Comparison of ENCODE assay signal across 2 cellular contexts in the genomic region with DNA sequence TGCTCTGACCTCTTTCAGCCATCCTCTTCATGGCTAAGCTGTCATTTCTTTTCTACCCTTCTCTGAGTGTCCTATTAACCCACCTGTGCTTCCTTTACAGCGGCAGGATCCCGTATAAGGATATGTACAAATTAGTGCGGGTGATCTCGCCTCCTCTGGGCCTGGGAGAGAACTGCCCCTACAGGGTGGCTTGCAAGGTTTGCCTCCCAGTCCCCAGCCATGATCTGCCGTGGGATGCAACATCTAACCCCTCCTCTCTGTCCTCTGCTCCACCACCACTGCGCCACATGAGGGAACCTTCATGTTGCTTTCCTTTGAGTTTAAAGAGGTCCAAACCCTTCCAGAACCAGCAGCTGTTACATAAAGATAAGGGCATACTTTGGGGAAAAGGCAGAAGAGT.
TF ChIP-seq lines count a peak whose summit lies in the region.

No MANE protein-coding gene starts in this region.

TF ChIP-seq in GM23338, 12 proteins besides CTCF, POLR2A, EP300 and RAD21 (continued from another document):
- TF ChIP-seq, protein P1, sequence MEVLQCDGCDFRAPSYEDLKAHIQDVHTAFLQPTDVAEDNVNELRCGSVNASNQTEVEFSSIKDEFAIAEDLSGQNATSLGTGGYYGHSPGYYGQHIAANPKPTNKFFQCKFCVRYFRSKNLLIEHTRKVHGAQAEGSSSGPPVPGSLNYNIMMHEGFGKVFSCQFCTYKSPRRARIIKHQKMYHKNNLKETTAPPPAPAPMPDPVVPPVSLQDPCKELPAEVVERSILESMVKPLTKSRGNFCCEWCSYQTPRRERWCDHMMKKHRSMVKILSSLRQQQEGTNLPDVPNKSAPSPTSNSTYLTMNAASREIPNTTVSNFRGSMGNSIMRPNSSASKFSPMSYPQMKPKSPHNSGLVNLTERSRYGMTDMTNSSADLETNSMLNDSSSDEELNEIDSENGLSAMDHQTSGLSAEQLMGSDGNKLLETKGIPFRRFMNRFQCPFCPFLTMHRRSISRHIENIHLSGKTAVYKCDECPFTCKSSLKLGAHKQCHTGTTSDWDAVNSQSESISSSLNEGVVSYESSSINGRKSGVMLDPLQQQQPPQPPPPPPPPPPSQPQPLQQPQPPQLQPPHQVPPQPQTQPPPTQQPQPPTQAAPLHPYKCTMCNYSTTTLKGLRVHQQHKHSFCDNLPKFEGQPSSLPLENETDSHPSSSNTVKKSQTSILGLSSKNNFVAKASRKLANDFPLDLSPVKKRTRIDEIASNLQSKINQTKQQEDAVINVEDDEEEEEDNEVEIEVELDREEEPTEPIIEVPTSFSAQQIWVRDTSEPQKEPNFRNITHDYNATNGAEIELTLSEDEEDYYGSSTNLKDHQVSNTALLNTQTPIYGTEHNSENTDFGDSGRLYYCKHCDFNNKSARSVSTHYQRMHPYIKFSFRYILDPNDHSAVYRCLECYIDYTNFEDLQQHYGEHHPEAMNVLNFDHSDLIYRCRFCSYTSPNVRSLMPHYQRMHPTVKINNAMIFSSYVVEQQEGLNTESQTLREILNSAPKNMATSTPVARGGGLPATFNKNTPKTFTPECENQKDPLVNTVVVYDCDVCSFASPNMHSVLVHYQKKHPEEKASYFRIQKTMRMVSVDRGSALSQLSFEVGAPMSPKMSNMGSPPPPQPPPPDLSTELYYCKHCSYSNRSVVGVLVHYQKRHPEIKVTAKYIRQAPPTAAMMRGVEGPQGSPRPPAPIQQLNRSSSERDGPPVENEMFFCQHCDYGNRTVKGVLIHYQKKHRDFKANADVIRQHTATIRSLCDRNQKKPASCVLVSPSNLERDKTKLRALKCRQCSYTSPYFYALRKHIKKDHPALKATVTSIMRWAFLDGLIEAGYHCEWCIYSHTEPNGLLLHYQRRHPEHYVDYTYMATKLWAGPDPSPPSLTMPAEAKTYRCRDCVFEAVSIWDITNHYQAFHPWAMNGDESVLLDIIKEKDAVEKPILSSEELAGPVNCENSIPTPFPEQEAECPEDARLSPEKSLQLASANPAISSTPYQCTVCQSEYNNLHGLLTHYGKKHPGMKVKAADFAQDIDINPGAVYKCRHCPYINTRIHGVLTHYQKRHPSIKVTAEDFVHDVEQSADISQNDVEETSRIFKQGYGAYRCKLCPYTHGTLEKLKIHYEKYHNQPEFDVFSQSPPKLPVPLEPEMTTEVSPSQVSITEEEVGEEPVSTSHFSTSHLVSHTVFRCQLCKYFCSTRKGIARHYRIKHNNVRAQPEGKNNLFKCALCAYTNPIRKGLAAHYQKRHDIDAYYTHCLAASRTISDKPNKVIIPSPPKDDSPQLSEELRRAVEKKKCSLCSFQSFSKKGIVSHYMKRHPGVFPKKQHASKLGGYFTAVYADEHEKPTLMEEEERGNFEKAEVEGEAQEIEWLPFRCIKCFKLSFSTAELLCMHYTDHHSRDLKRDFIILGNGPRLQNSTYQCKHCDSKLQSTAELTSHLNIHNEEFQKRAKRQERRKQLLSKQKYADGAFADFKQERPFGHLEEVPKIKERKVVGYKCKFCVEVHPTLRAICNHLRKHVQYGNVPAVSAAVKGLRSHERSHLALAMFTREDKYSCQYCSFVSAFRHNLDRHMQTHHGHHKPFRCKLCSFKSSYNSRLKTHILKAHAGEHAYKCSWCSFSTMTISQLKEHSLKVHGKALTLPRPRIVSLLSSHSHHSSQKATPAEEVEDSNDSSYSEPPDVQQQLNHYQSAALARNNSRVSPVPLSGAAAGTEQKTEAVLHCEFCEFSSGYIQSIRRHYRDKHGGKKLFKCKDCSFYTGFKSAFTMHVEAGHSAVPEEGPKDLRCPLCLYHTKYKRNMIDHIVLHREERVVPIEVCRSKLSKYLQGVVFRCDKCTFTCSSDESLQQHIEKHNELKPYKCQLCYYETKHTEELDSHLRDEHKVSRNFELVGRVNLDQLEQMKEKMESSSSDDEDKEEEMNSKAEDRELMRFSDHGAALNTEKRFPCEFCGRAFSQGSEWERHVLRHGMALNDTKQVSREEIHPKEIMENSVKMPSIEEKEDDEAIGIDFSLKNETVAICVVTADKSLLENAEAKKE (CRISPR knock-in tag; IDR thresholded peaks at IDR 0.05): no peak
- TF ChIP-seq ZNF114 (CRISPR knock-in tag; IDR thresholded peaks at IDR 0.05) (no peak), STAT1 (IDR thresholded peaks at IDR 0.05; ENCODE audit: unreplicated experiment) (no peak), POLR2AphosphoS5 (IDR thresholded peaks at IDR 0.05; ENCODE audit: low read depth) (no peak), EZH2phosphoT487 (IDR thresholded peaks at IDR 0.05; ENCODE audit: unreplicated experiment) (no peak), NANOG (IDR thresholded peaks at IDR 0.05; ENCODE audit: borderline replicate concordance) (no peak), EZH2 (IDR thresholded peaks at IDR 0.05; ENCODE audit: low read depth, unreplicated experiment) (no peak), CREB1 (CRISPR knock-in tag; IDR thresholded peaks at IDR 0.05; ENCODE audit: low read depth) (no peak)
- TF ChIP-seq, protein P2, sequence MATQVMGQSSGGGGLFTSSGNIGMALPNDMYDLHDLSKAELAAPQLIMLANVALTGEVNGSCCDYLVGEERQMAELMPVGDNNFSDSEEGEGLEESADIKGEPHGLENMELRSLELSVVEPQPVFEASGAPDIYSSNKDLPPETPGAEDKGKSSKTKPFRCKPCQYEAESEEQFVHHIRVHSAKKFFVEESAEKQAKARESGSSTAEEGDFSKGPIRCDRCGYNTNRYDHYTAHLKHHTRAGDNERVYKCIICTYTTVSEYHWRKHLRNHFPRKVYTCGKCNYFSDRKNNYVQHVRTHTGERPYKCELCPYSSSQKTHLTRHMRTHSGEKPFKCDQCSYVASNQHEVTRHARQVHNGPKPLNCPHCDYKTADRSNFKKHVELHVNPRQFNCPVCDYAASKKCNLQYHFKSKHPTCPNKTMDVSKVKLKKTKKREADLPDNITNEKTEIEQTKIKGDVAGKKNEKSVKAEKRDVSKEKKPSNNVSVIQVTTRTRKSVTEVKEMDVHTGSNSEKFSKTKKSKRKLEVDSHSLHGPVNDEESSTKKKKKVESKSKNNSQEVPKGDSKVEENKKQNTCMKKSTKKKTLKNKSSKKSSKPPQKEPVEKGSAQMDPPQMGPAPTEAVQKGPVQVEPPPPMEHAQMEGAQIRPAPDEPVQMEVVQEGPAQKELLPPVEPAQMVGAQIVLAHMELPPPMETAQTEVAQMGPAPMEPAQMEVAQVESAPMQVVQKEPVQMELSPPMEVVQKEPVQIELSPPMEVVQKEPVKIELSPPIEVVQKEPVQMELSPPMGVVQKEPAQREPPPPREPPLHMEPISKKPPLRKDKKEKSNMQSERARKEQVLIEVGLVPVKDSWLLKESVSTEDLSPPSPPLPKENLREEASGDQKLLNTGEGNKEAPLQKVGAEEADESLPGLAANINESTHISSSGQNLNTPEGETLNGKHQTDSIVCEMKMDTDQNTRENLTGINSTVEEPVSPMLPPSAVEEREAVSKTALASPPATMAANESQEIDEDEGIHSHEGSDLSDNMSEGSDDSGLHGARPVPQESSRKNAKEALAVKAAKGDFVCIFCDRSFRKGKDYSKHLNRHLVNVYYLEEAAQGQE (IDR thresholded peaks at IDR 0.05; ENCODE audit: unreplicated experiment): no peak
- TF ChIP-seq, protein P3, sequence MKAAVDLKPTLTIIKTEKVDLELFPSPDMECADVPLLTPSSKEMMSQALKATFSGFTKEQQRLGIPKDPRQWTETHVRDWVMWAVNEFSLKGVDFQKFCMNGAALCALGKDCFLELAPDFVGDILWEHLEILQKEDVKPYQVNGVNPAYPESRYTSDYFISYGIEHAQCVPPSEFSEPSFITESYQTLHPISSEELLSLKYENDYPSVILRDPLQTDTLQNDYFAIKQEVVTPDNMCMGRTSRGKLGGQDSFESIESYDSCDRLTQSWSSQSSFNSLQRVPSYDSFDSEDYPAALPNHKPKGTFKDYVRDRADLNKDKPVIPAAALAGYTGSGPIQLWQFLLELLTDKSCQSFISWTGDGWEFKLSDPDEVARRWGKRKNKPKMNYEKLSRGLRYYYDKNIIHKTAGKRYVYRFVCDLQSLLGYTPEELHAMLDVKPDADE (IDR thresholded peaks at IDR 0.05): no peak
TF ChIP-seq in GM23338: peak in this region for 0.

TF ChIP-seq in WTC11, 78 proteins besides CTCF, POLR2A, EP300 and RAD21 (continued from another document):
- TF ChIP-seq, protein P4, sequence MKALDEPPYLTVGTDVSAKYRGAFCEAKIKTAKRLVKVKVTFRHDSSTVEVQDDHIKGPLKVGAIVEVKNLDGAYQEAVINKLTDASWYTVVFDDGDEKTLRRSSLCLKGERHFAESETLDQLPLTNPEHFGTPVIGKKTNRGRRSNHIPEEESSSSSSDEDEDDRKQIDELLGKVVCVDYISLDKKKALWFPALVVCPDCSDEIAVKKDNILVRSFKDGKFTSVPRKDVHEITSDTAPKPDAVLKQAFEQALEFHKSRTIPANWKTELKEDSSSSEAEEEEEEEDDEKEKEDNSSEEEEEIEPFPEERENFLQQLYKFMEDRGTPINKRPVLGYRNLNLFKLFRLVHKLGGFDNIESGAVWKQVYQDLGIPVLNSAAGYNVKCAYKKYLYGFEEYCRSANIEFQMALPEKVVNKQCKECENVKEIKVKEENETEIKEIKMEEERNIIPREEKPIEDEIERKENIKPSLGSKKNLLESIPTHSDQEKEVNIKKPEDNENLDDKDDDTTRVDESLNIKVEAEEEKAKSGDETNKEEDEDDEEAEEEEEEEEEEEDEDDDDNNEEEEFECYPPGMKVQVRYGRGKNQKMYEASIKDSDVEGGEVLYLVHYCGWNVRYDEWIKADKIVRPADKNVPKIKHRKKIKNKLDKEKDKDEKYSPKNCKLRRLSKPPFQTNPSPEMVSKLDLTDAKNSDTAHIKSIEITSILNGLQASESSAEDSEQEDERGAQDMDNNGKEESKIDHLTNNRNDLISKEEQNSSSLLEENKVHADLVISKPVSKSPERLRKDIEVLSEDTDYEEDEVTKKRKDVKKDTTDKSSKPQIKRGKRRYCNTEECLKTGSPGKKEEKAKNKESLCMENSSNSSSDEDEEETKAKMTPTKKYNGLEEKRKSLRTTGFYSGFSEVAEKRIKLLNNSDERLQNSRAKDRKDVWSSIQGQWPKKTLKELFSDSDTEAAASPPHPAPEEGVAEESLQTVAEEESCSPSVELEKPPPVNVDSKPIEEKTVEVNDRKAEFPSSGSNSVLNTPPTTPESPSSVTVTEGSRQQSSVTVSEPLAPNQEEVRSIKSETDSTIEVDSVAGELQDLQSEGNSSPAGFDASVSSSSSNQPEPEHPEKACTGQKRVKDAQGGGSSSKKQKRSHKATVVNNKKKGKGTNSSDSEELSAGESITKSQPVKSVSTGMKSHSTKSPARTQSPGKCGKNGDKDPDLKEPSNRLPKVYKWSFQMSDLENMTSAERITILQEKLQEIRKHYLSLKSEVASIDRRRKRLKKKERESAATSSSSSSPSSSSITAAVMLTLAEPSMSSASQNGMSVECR (CRISPR knock-in tag; IDR thresholded peaks at IDR 0.05; ENCODE audit: borderline replicate concordance): no peak
- TF ChIP-seq ZNF423 (CRISPR knock-in tag; IDR thresholded peaks at IDR 0.05) (no peak), GABPB1 (CRISPR knock-in tag; IDR thresholded peaks at IDR 0.05) (no peak), NR2C2 (CRISPR knock-in tag; IDR thresholded peaks at IDR 0.05) (no peak), ZNF671 (CRISPR knock-in tag; IDR thresholded peaks at IDR 0.05) (no peak), NFATC4 (CRISPR knock-in tag; IDR thresholded peaks at IDR 0.05) (no peak), SMAD3 (CRISPR knock-in tag; IDR thresholded peaks at IDR 0.05; ENCODE audit: borderline replicate concordance) (no peak), PRRX2 (CRISPR knock-in tag; IDR thresholded peaks at IDR 0.05) (no peak), SMAD4 (CRISPR knock-in tag; IDR thresholded peaks at IDR 0.05) (no peak)
- TF ChIP-seq, protein P5, sequence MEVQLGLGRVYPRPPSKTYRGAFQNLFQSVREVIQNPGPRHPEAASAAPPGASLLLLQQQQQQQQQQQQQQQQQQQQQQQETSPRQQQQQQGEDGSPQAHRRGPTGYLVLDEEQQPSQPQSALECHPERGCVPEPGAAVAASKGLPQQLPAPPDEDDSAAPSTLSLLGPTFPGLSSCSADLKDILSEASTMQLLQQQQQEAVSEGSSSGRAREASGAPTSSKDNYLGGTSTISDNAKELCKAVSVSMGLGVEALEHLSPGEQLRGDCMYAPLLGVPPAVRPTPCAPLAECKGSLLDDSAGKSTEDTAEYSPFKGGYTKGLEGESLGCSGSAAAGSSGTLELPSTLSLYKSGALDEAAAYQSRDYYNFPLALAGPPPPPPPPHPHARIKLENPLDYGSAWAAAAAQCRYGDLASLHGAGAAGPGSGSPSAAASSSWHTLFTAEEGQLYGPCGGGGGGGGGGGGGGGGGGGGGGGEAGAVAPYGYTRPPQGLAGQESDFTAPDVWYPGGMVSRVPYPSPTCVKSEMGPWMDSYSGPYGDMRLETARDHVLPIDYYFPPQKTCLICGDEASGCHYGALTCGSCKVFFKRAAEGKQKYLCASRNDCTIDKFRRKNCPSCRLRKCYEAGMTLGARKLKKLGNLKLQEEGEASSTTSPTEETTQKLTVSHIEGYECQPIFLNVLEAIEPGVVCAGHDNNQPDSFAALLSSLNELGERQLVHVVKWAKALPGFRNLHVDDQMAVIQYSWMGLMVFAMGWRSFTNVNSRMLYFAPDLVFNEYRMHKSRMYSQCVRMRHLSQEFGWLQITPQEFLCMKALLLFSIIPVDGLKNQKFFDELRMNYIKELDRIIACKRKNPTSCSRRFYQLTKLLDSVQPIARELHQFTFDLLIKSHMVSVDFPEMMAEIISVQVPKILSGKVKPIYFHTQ (CRISPR knock-in tag; IDR thresholded peaks at IDR 0.05): no peak
- TF ChIP-seq, protein P6, sequence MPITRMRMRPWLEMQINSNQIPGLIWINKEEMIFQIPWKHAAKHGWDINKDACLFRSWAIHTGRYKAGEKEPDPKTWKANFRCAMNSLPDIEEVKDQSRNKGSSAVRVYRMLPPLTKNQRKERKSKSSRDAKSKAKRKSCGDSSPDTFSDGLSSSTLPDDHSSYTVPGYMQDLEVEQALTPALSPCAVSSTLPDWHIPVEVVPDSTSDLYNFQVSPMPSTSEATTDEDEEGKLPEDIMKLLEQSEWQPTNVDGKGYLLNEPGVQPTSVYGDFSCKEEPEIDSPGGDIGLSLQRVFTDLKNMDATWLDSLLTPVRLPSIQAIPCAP (CRISPR knock-in tag; IDR thresholded peaks at IDR 0.05): no peak
TF ChIP-seq in WTC11: peak in this region for 0.
